ENCODE assay signal across 8 cellular contexts in genomic region chr4:83011779-83012630, GRCh38. TPM values are rescaled to one million over a fixed set of nuclear protein-coding genes. Genes with fewer than 3 reads are reported as not detected.
DNase-seq lines count a peak whose midpoint lies in the region; ATAC-seq and TF ChIP-seq lines count a peak whose summit lies in the region.

No MANE protein-coding gene starts in this region.

- no peak for TF ChIP-seq RAD21 in Ishikawa (IDR thresholded peaks at IDR 0.05; ENCODE audit: low read depth)

- no peaks in the 10 kb centered on the region for H3K9me3 ChIP-seq in mucosa of rectum (ENCODE audit: control insufficient read depth in 2 of 2, low read length in 2 of 2)
- no peaks in the 10 kb centered on the region for H3K9me3 ChIP-seq in thyroid gland

- DNase-seq in EH (ENCODE audit: low read depth) (peak; percentile 35), epithelial cell of proximal tubule (ENCODE audit: low read depth) (no peak), thyroid gland (peak; percentile 62 to 70), NCI-H1048 (lab: John Stamatoyannopoulos, UW) (no peak)
- DNase-seq in activated CD4-positive, alpha-beta T cell treated with anti-CD3 and anti-CD28 coated beads, Interleukin-2, amount 50 U/mL, for 48 hours, result peak; percentile 49 to 53

- peak; percentile 8 for ATAC-seq in GM21515 (IDR thresholded peaks at IDR 0.05; ENCODE audit: unreplicated experiment)

- peaks cover 22 to 24% of the 10 kb centered on the region in 2 donors for H3K4me1 ChIP-seq in mucosa of rectum (ENCODE audit: control insufficient read depth in 2 of 2, insufficient read depth in 2 of 2, low read length in 2 of 2)
- peaks cover 8 to 28% of the 10 kb centered on the region in 2 donors for H3K4me1 ChIP-seq in thyroid gland

- 0 to 2% methylated on average over 19 to 28 of the region's 41 CpGs for WGBS in thyroid gland, 2 donors

- H3K27ac ChIP-seq in mucosa of rectum (ENCODE audit: low read depth in 2 of 2, low read length in 2 of 2) (peak overlapping the region; percentile 71 to 79), thyroid gland (peak overlapping the region; percentile 10 to 89 (median 78))

- intact Hi-C loops in thyroid gland (cut with DNase I), result loop anchor here (2.0 to 10.0 kb wide), 4 partner anchors 23 to 727 kb away; partner anchors contain the start of genes COPS4, ENOPH1, HNRNPDL and SEC31A

- TF ChIP-seq POLR2A in thyroid gland (IDR thresholded peaks at IDR 0.05), result no peak

- H3K36me3 ChIP-seq in mucosa of rectum (ENCODE audit: control insufficient read depth in 2 of 2, insufficient read depth in 2 of 2, low read length in 2 of 2), result no peaks in the 10 kb centered on the region
- H3K36me3 ChIP-seq in thyroid gland, result no peaks in the 10 kb centered on the region

- no peak for TF ChIP-seq EP300 in Ishikawa (IDR thresholded peaks at IDR 0.05; ENCODE audit: borderline replicate concordance)

- no peaks in the 10 kb centered on the region for H3K27me3 ChIP-seq in mucosa of rectum (ENCODE audit: control insufficient read depth in 2 of 2, insufficient read depth in 2 of 2, low read length in 2 of 2)
- no peaks in the 10 kb centered on the region for H3K27me3 ChIP-seq in thyroid gland

- peak overlapping the region; percentile 95 for H3K4me3 ChIP-seq in epithelial cell of proximal tubule (ENCODE audit: low read depth, low read length)
- peak overlapping the region; percentile 78 to 82 for H3K4me3 ChIP-seq in mucosa of rectum (ENCODE audit: low read length in 2 of 2)
- peak overlapping the region; percentile 81 to 91 (median 85) for H3K4me3 ChIP-seq in thyroid gland (replicated peaks in 1 of 3)

- TF ChIP-seq CTCF in epithelial cell of proximal tubule (conservative IDR thresholded peaks at IDR 0.05; ENCODE audit: low read depth, low read length), result no peak
- TF ChIP-seq CTCF in thyroid gland (IDR thresholded peaks at IDR 0.05), result no peak

- peak overlapping the region; percentile 65 to 80 for H3K9ac ChIP-seq in mucosa of rectum (ENCODE audit: low read depth in 1 of 2, low read length in 2 of 2)

TF ChIP-seq in Ishikawa, 13 proteins besides CTCF, POLR2A, EP300 and RAD21:
- TF ChIP-seq YY1 (IDR thresholded peaks at IDR 0.05; ENCODE audit: low read depth) (no peak), TAF1 (IDR thresholded peaks at IDR 0.05; ENCODE audit: low read depth) (peak; percentile 50)

RNA-seq across cellular contexts. Expression of gene LIN54, which starts 1.4 kb away (rescaled TPM):
- total RNA-seq in epithelial cell of proximal tubule, result 8.4 and 14.7 TPM in 2 replicates
- 10 to 100 TPM; 14.8 to 20.8 (median 18.1) TPM for total RNA-seq in thyroid gland

RNA-seq across cellular contexts. Expression of gene COPS4, which starts 23.0 kb away (rescaled TPM):
- total RNA-seq in epithelial cell of proximal tubule (27.0 and 68.5 TPM in 2 replicates), thyroid gland (10 to 100 TPM; 35.3 to 69.9 (median 50.4) TPM)

Comparison
In these comparisons a context has a peak if more than half of its experiments do, and no peak if none do; other contexts are left out.
1. DNase-seq: peak in EH (single experiment), activated CD4-positive, alpha-beta T cell treated with anti-CD3 and anti-CD28 coated beads, Interleukin-2, amount 50 U/mL, for 48 hours (2 of 2) and thyroid gland (2 of 2); none in epithelial cell of proximal tubule (single experiment) and NCI-H1048 (single experiment).
2. Peak in every context shown above with its lines, with median percentiles within 50 percentile points of each other: H3K4me3 ChIP-seq.